20 cellular contexts compared by ENCODE assay signal in genomic region chr18:13623348-13623747, GRCh38.
"Had no signal": no experiment of that assay in that cellular context is flagged by ENCODE, and none has a peak within 500 bp of the region (broad histone marks: within the 10 kb centered on the region; RNA-seq: fewer than 3 reads in every experiment).

No MANE protein-coding gene starts in this region.

- ATAC-seq: left cardiac atrium, psoas muscle, WTC11 had no signal

- H3K27me3 Mint-ChIP-seq: activated naive CD8-positive, alpha-beta T cell treated with anti-CD3 and anti-CD28 coated beads, Interleukin-2, amount 10 ng/mL, durations not matched to agents 7 days and 5 days had no signal

- H3K9me3 Mint-ChIP-seq: activated naive CD8-positive, alpha-beta T cell treated with anti-CD3 and anti-CD28 coated beads, Interleukin-2, amount 10 ng/mL, durations not matched to agents 7 days and 5 days; nephron; T-helper 1 cell treated with Interleukin-12 subunit alpha and Interleukin-12 subunit beta and Interleukin-4 antibody, amounts not matched to agents 30 μg/mL and 1 μg/mL, for 36 hours; WTC11 had no signal

- DNase-seq: activated CD4-positive, alpha-beta T cell treated with anti-CD3 and anti-CD28 coated beads for 48 hours; activated gamma-delta T cell treated with Interleukin-2 at 50 U/mL for 16 hours; activated naive CD8-positive, alpha-beta T cell treated with anti-CD3 and anti-CD28 coated beads, Interleukin-2, amount 10 ng/mL, durations not matched to agents 7 days and 5 days; activated T-cell treated with anti-CD3 and anti-CD28 coated beads, Interleukin-2, amount 50 U/mL, for 1 hour; aorta; cortex of kidney; glutamatergic neuron; left cardiac atrium; mammary epithelial cell; occipital lobe; psoas muscle; sigmoid colon; SK-N-SH; stimulated activated CD4-positive, alpha-beta T cell treated with anti-CD3 and anti-CD28 coated beads, Interleukin-2, amount 100 ng/mL, for 24 hours; stimulated activated naive CD4-positive, alpha-beta T cell had no signal

- H3K27ac ChIP-seq: esophagus muscularis mucosa, psoas muscle, sigmoid colon, thoracic aorta had no signal

- H3K4me1 Mint-ChIP-seq: nephron, WTC11 had no signal

- H3K4me3 Mint-ChIP-seq: activated naive CD8-positive, alpha-beta T cell treated with anti-CD3 and anti-CD28 coated beads, Interleukin-2, amount 10 ng/mL, durations not matched to agents 7 days and 5 days; nephron; T-helper 1 cell treated with Interleukin-12 subunit alpha and Interleukin-12 subunit beta and Interleukin-4 antibody, amounts not matched to agents 30 μg/mL and 1 μg/mL, for 36 hours; WTC11 had no signal

- H3K4me3 ChIP-seq: esophagus muscularis mucosa, psoas muscle, sigmoid colon, thoracic aorta had no signal

- H3K4me2 ChIP-seq: SK-N-SH had no signal

- H3K9me3 ChIP-seq: esophagus muscularis mucosa, psoas muscle, sigmoid colon, SK-N-SH, thoracic aorta had no signal

- H3K36me3 Mint-ChIP-seq: WTC11 had no signal

- H3K27ac Mint-ChIP-seq: activated naive CD8-positive, alpha-beta T cell treated with anti-CD3 and anti-CD28 coated beads, Interleukin-2, amount 10 ng/mL, durations not matched to agents 7 days and 5 days; nephron; T-helper 1 cell treated with Interleukin-12 subunit alpha and Interleukin-12 subunit beta and Interleukin-4 antibody, amounts not matched to agents 30 μg/mL and 1 μg/mL, for 36 hours; WTC11 had no signal

- H3K4me1 ChIP-seq: psoas muscle had no signal

- H3K9ac ChIP-seq: SK-N-SH had no signal

- H3K27me3 ChIP-seq: esophagus muscularis mucosa, sigmoid colon had no signal
